In genomic region chr1:151325646-151326429, GRCh38 we compare ENCODE assay signal across 9 cellular contexts. TPM values are rescaled to one million over a fixed set of nuclear protein-coding genes. Genes with fewer than 3 reads are reported as not detected.
DNase-seq lines count a peak whose midpoint lies in the region; ATAC-seq and TF ChIP-seq lines count a peak whose summit lies in the region.
"Had no signal": no experiment of that assay in that cellular context is flagged by ENCODE, and none has a peak within 500 bp of the region (broad histone marks: within the 10 kb centered on the region; RNA-seq: fewer than 3 reads in every experiment).

No MANE protein-coding gene starts in this region.

- peaks cover 34% of the 10 kb centered on the region for H3K36me3 Mint-ChIP-seq in activated CD4-positive, alpha-beta T cell treated with anti-CD3 and anti-CD28 coated beads, Interleukin-2, amount 10 ng/mL, durations not matched to agents 24 days and 14 days (ENCODE audit: low read depth)
- peaks cover 56% of the 10 kb centered on the region for H3K36me3 Mint-ChIP-seq in activated B cell treated with CpG ODN at 0.5 μM for 24 hours (ENCODE audit: low read depth)

- H3K36me3 ChIP-seq in thoracic aorta, result peaks cover 16% of the 10 kb centered on the region

- TF ChIP-seq CTCF in activated B cell treated with CpG ODN at 0.5 μM for 24 hours (IDR thresholded peaks at IDR 0.05) (no peak), thoracic aorta (IDR thresholded peaks at IDR 0.05) (no peak)

- H3K4me1 ChIP-seq in thoracic aorta (ENCODE audit: control insufficient read depth in 1 of 2, low read depth in 2 of 2), result peaks cover 18 to 37% of the 10 kb centered on the region in 2 donors

- peak overlapping the region; percentile 94 for H3K27ac Mint-ChIP-seq in activated CD4-positive, alpha-beta T cell treated with anti-CD3 and anti-CD28 coated beads, Interleukin-2, amount 10 ng/mL, durations not matched to agents 24 days and 14 days
- H3K27ac Mint-ChIP-seq in activated B cell treated with CpG ODN at 0.5 μM for 24 hours, result peak overlapping the region; percentile 91

- ATAC-seq in activated B cell treated with CpG ODN at 0.5 μM for 24 hours (ENCODE audit: low read depth) (no peak), thoracic aorta (ENCODE audit: insufficient number of reproducible peaks, low FRiP score, low read depth) (no peak), HG02973 (IDR thresholded peaks at IDR 0.05; ENCODE audit: unreplicated experiment) (no peak), HG02798 (IDR thresholded peaks at IDR 0.05; ENCODE audit: poor library complexity, unreplicated experiment) (no peak)

- no peak for DNase-seq in activated CD4-positive, alpha-beta T cell treated with anti-CD3 and anti-CD28 coated beads, Interleukin-2, amount 10 ng/mL, durations not matched to agents 24 days and 14 days
- DNase-seq in activated CD4-positive, alpha-beta T cell treated with anti-CD3 and anti-CD28 coated beads, Interleukin-2, amount 50 U/mL, for 48 hours, result no peak
- DNase-seq in activated B cell treated with CpG ODN at 0.5 μM for 24 hours (no peak), thoracic aorta (ENCODE audit: low spot score) (no peak), DMS53 (lab: John Stamatoyannopoulos, UW) (no peak)
- DNase-seq: NCI-H2227 treated with DMSO at 0.1 percent for 48 hours had no signal

- H3K4me1 Mint-ChIP-seq in activated CD4-positive, alpha-beta T cell treated with anti-CD3 and anti-CD28 coated beads, Interleukin-2, amount 10 ng/mL, durations not matched to agents 24 days and 14 days, result peaks cover 33% of the 10 kb centered on the region
- peaks cover 50% of the 10 kb centered on the region for H3K4me1 Mint-ChIP-seq in activated B cell treated with CpG ODN at 0.5 μM for 24 hours

- H3K27ac ChIP-seq in thoracic aorta, result peak overlapping the region; percentile 91 to 96

- peak overlapping the region; percentile 85; the same call in 1 of the 2 replicates for H3K4me3 ChIP-seq in iPS-18c (ENCODE audit: insufficient read depth, low read depth, low read length)
- peak overlapping the region; percentile 87 for H3K4me3 ChIP-seq in thoracic aorta

- no peaks in the 10 kb centered on the region for H3K9me3 Mint-ChIP-seq in activated CD4-positive, alpha-beta T cell treated with anti-CD3 and anti-CD28 coated beads, Interleukin-2, amount 10 ng/mL, durations not matched to agents 24 days and 14 days
- no peaks in the 10 kb centered on the region for H3K9me3 Mint-ChIP-seq in activated B cell treated with CpG ODN at 0.5 μM for 24 hours

- CTCF ChIA-PET in activated B cell treated with CpG ODN at 0.5 μM for 24 hours (lab: Charles Lee), result interaction anchor here (0.7 to 4.7 kb wide), 6 partner anchors 9 to 226 kb away, joined by 3 to 24 read pairs (median 4); no protein-coding TSS in a partner anchor

- H3K27me3 ChIP-seq in thoracic aorta (replicated peaks; ENCODE audit: insufficient read depth), result no peaks in the 10 kb centered on the region

- intact Hi-C loops in activated CD4-positive, alpha-beta T cell treated with anti-CD3 and anti-CD28 coated beads, Interleukin-2, amount 10 ng/mL, durations not matched to agents 24 days and 14 days (cut with micrococcal nuclease), result loop anchor here (2.0 to 5.0 kb wide), 4 partner anchors 15 to 129 kb away; partner anchors contain the start of genes PIP5K1A and RFX5
- intact Hi-C loops in activated B cell treated with CpG ODN at 0.5 μM for 24 hours (cut with micrococcal nuclease), result no loop called here

- peak overlapping the region; percentile 95 for H3K4me3 Mint-ChIP-seq in activated CD4-positive, alpha-beta T cell treated with anti-CD3 and anti-CD28 coated beads, Interleukin-2, amount 10 ng/mL, durations not matched to agents 24 days and 14 days
- H3K4me3 Mint-ChIP-seq in activated B cell treated with CpG ODN at 0.5 μM for 24 hours, result peak overlapping the region; percentile 97

- no peaks in the 10 kb centered on the region for H3K9me3 ChIP-seq in iPS-18c (ENCODE audit: control insufficient read depth, insufficient read depth, low read length)
- H3K9me3 ChIP-seq in thoracic aorta, result no peaks in the 10 kb centered on the region

- POLR2A ChIA-PET in activated B cell treated with CpG ODN at 0.5 μM for 24 hours (lab: Charles Lee), result interaction anchor here (0.5 to 3.6 kb wide), 7 partner anchors 13 to 83 kb away, joined by 3 to 94 read pairs (median 11); partner anchors contain the start of genes PSMB4 and PSMD4

- H3K27me3 Mint-ChIP-seq in activated CD4-positive, alpha-beta T cell treated with anti-CD3 and anti-CD28 coated beads, Interleukin-2, amount 10 ng/mL, durations not matched to agents 24 days and 14 days, result no peaks in the 10 kb centered on the region
- H3K27me3 Mint-ChIP-seq in activated B cell treated with CpG ODN at 0.5 μM for 24 hours, result no peaks in the 10 kb centered on the region

RNA-seq across cellular contexts. Expression of gene PI4KB, which starts 1.4 kb away (rescaled TPM):
- 57.1 and 59.2 TPM in 2 replicates for total RNA-seq in activated CD4-positive, alpha-beta T cell treated with anti-CD3 and anti-CD28 coated beads, Interleukin-2, amount 10 ng/mL, durations not matched to agents 24 days and 14 days
- total RNA-seq in activated B cell treated with CpG ODN at 0.5 μM for 24 hours, result 112 and 113 TPM in 2 replicates
- total RNA-seq in thoracic aorta, result 10 to 100 TPM; 60.1 to 63.1 TPM

RNA-seq across cellular contexts. Expression of gene RFX5, which starts 21.2 kb away (rescaled TPM):
- 69.2 and 73.1 TPM in 2 replicates for total RNA-seq in activated CD4-positive, alpha-beta T cell treated with anti-CD3 and anti-CD28 coated beads, Interleukin-2, amount 10 ng/mL, durations not matched to agents 24 days and 14 days
- total RNA-seq in activated B cell treated with CpG ODN at 0.5 μM for 24 hours (222 and 262 TPM in 2 replicates), thoracic aorta (10 to 100 TPM; 49.3 to 51.7 TPM)

RNA-seq across cellular contexts. Expression of gene ZNF687, which starts 43.7 kb away (rescaled TPM):
- total RNA-seq in activated CD4-positive, alpha-beta T cell treated with anti-CD3 and anti-CD28 coated beads, Interleukin-2, amount 10 ng/mL, durations not matched to agents 24 days and 14 days, result 25.4 and 26.8 TPM in 2 replicates
- total RNA-seq in activated B cell treated with CpG ODN at 0.5 μM for 24 hours (38.8 and 40.3 TPM in 2 replicates), thoracic aorta (10 to 100 TPM; 22.7 to 32.2 TPM)

RNA-seq across cellular contexts. Expression of gene SELENBP1, which starts 46.7 kb away (rescaled TPM):
- not detected in 2 replicates for total RNA-seq in activated CD4-positive, alpha-beta T cell treated with anti-CD3 and anti-CD28 coated beads, Interleukin-2, amount 10 ng/mL, durations not matched to agents 24 days and 14 days
- total RNA-seq in activated B cell treated with CpG ODN at 0.5 μM for 24 hours (not detected in 2 replicates), thoracic aorta (10 to 100 TPM; 41.8 to 67.6 TPM)
